ENCODE assay signal across 24 cellular contexts in genomic region chr14:74350944-74351323, GRCh38. TPM values are rescaled to one million over a fixed set of nuclear protein-coding genes. Genes with fewer than 3 reads are reported as not detected.
"Had no signal": no experiment of that assay in that cellular context is flagged by ENCODE, and none has a peak within 500 bp of the region (broad histone marks: within the 10 kb centered on the region; RNA-seq: fewer than 3 reads in every experiment).

No MANE protein-coding gene starts in this region.

- H3K27ac ChIP-seq: esophagus squamous epithelium, psoas muscle, skin epidermis, tibial artery had no signal

- H3K4me1 ChIP-seq: esophagus squamous epithelium, psoas muscle, tibial artery had no signal

- H3K4me3 Mint-ChIP-seq: activated B cell treated with CpG ODN at 0.5 μM for 24 hours; activated CD4-positive, alpha-beta memory T cell treated with anti-CD3 and anti-CD28 coated beads, Interleukin-2, amount 10 ng/mL, durations not matched to agents 7 days and 5 days; activated CD8-positive, alpha-beta memory T cell treated with anti-CD3 and anti-CD28 coated beads, Interleukin-2, amount 10 ng/mL, durations not matched to agents 7 days and 5 days; activated naive CD8-positive, alpha-beta T cell treated with anti-CD3 and anti-CD28 coated beads for 36 hours; activated T-helper 17 cell treated with anti-CD3 and anti-CD28 coated beads, Interleukin-2, amount 50 U/mL, for 72 hours; dendritic cell treated with granulocyte-macrophage colony-stimulating factor and Interleukin-4, amounts not matched to agents 40 ng/mL and 50 ng/mL, for 4 days; immature natural killer cell; memory B cell; naive thymus-derived CD4-positive, alpha-beta T cell had no signal

- DNase-seq: activated B cell treated with CpG ODN at 0.5 μM for 24 hours; activated CD4-positive, alpha-beta memory T cell treated with anti-CD3 and anti-CD28 coated beads, Interleukin-2, amount 10 ng/mL, durations not matched to agents 7 days and 5 days; activated CD4-positive, alpha-beta T cell treated with anti-CD3 and anti-CD28 coated beads for 4 hours; activated CD8-positive, alpha-beta memory T cell treated with anti-CD3 and anti-CD28 coated beads, Interleukin-2, amount 10 ng/mL, durations not matched to agents 7 days and 5 days; activated naive CD4-positive, alpha-beta T cell; activated naive CD8-positive, alpha-beta T cell treated with anti-CD3 and anti-CD28 coated beads for 36 hours; amniotic stem cell; effector memory CD4-positive, alpha-beta T cell; esophagus squamous epithelium; immature natural killer cell; naive thymus-derived CD4-positive, alpha-beta T cell; psoas muscle; right cardiac atrium; stimulated activated naive CD8-positive, alpha-beta T cell treated with anti-CD3 and anti-CD28 coated beads, Interleukin-15, Interleukin-2, amounts not matched to agents 100 U/mL and 50 U/mL, for 24 hours; substantia nigra; tibial artery had no signal

- H3K9me3 ChIP-seq: esophagus squamous epithelium, psoas muscle, tibial artery had no signal

- H3K9me3 Mint-ChIP-seq: activated B cell treated with CpG ODN at 0.5 μM for 24 hours; activated CD4-positive, alpha-beta memory T cell treated with anti-CD3 and anti-CD28 coated beads, Interleukin-2, amount 10 ng/mL, durations not matched to agents 7 days and 5 days; activated naive CD8-positive, alpha-beta T cell treated with anti-CD3 and anti-CD28 coated beads for 36 hours; activated T-helper 17 cell treated with anti-CD3 and anti-CD28 coated beads, Interleukin-2, amount 50 U/mL, for 72 hours; dendritic cell treated with granulocyte-macrophage colony-stimulating factor and Interleukin-4, amounts not matched to agents 40 ng/mL and 50 ng/mL, for 4 days; immature natural killer cell; memory B cell; naive thymus-derived CD4-positive, alpha-beta T cell had no signal

- H3K36me3 Mint-ChIP-seq: activated CD8-positive, alpha-beta memory T cell treated with anti-CD3 and anti-CD28 coated beads, Interleukin-2, amount 10 ng/mL, durations not matched to agents 7 days and 5 days; activated naive CD8-positive, alpha-beta T cell treated with anti-CD3 and anti-CD28 coated beads for 36 hours; immature natural killer cell; memory B cell; naive thymus-derived CD4-positive, alpha-beta T cell had no signal

- H3K4me3 ChIP-seq: esophagus squamous epithelium, psoas muscle, skin epidermis, tibial artery had no signal

- H3K36me3 ChIP-seq: esophagus squamous epithelium, tibial artery had no signal

- H3K4me1 Mint-ChIP-seq: activated B cell treated with CpG ODN at 0.5 μM for 24 hours; activated CD4-positive, alpha-beta memory T cell treated with anti-CD3 and anti-CD28 coated beads, Interleukin-2, amount 10 ng/mL, durations not matched to agents 7 days and 5 days; activated CD8-positive, alpha-beta memory T cell treated with anti-CD3 and anti-CD28 coated beads, Interleukin-2, amount 10 ng/mL, durations not matched to agents 7 days and 5 days; activated naive CD8-positive, alpha-beta T cell treated with anti-CD3 and anti-CD28 coated beads for 36 hours; activated T-helper 17 cell treated with anti-CD3 and anti-CD28 coated beads, Interleukin-2, amount 50 U/mL, for 72 hours; immature natural killer cell; memory B cell; naive thymus-derived CD4-positive, alpha-beta T cell had no signal

- ATAC-seq: activated CD8-positive, alpha-beta memory T cell treated with anti-CD3 and anti-CD28 coated beads, Interleukin-2, amount 10 ng/mL, durations not matched to agents 7 days and 5 days; activated T-helper 17 cell treated with anti-CD3 and anti-CD28 coated beads, Interleukin-2, amount 50 U/mL, for 72 hours; naive thymus-derived CD4-positive, alpha-beta T cell; psoas muscle; right cardiac atrium; stimulated activated naive CD8-positive, alpha-beta T cell treated with anti-CD3 and anti-CD28 coated beads, Interleukin-15, Interleukin-2, amounts not matched to agents 100 U/mL and 50 U/mL, for 24 hours had no signal

- H3K27ac Mint-ChIP-seq: activated B cell treated with CpG ODN at 0.5 μM for 24 hours; activated CD4-positive, alpha-beta memory T cell treated with anti-CD3 and anti-CD28 coated beads, Interleukin-2, amount 10 ng/mL, durations not matched to agents 7 days and 5 days; activated CD8-positive, alpha-beta memory T cell treated with anti-CD3 and anti-CD28 coated beads, Interleukin-2, amount 10 ng/mL, durations not matched to agents 7 days and 5 days; activated naive CD8-positive, alpha-beta T cell treated with anti-CD3 and anti-CD28 coated beads for 36 hours; activated T-helper 17 cell treated with anti-CD3 and anti-CD28 coated beads, Interleukin-2, amount 50 U/mL, for 72 hours; dendritic cell treated with granulocyte-macrophage colony-stimulating factor and Interleukin-4, amounts not matched to agents 40 ng/mL and 50 ng/mL, for 4 days; immature natural killer cell; memory B cell; naive thymus-derived CD4-positive, alpha-beta T cell had no signal

RNA-seq across cellular contexts. Expression of gene VRTN, which starts 2.7 kb away (rescaled TPM):
- total RNA-seq: activated B cell treated with CpG ODN at 0.5 μM for 24 hours; activated CD4-positive, alpha-beta memory T cell treated with anti-CD3 and anti-CD28 coated beads, Interleukin-2, amount 10 ng/mL, durations not matched to agents 7 days and 5 days; activated CD8-positive, alpha-beta memory T cell treated with anti-CD3 and anti-CD28 coated beads, Interleukin-2, amount 10 ng/mL, durations not matched to agents 7 days and 5 days; activated naive CD8-positive, alpha-beta T cell treated with anti-CD3 and anti-CD28 coated beads for 36 hours; activated T-helper 17 cell treated with anti-CD3 and anti-CD28 coated beads, Interleukin-2, amount 50 U/mL, for 72 hours; chondrocyte; esophagus squamous epithelium; liver; naive thymus-derived CD4-positive, alpha-beta T cell; osteocyte; psoas muscle; right cardiac atrium; urinary bladder had no signal
